ENCODE assay signal across 8 cellular contexts in the genomic region with DNA sequence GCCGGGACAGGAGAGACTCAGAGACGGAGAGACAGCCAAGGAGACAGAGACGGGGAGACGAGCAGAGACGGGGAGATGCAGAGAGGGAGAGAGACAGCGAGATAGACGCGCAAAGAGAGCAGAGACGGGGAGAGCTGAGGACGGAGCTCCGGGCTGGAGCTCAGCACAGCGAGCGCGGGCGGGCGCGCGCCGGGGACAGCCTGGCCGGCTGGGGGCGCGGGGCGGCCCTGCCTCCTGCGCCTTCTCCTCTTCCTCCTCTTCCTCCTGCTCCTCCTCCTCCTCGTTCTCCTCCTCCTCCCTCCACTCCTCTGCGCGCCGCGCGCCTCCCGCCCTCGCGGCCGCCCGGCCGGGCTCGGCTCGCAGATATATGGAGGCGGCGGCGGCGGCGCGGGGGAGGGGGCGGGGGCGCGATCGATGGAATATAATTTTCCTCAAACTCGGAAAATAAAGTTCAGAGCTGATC. TPM values are rescaled to one million over a fixed set of nuclear protein-coding genes. Genes with fewer than 3 reads are reported as not detected.
A peak's percentile ranks its signal among the peaks of the same experiment; 100 is the strongest.
DNase-seq lines count a peak whose midpoint lies in the region; ATAC-seq and TF ChIP-seq lines count a peak whose summit lies in the region.

Gene ERFL (minus strand): TSS at position 229 of the 463 bp plus-strand sequence. CDS start 15,530 bp downstream, outside the sequence.

- TF ChIP-seq CTCF in SK-N-SH (IDR thresholded peaks at IDR 0.05) (no peak), esophagus muscularis mucosa (IDR thresholded peaks at IDR 0.05) (no peak), prostate gland (IDR thresholded peaks at IDR 0.05) (no peak)

- H2AFZ ChIP-seq in SK-N-SH (ENCODE audit: low read depth): peak within 1 kb of the TSS; percentile 22; the same call in 1 of the 2 replicates

- CTCF ChIA-PET in SK-N-SH (lab: Yijun Ruan, JAX): interaction anchor here (0.6 to 1.9 kb wide), 2 partner anchors 55 to 717 kb away, joined by 3 to 8 read pairs; no protein-coding TSS in a partner anchor

- no peaks in the 10 kb centered on the region for H3K9me2 ChIP-seq in SK-N-SH

- intact Hi-C loops in Right ventricle myocardium superior (cut with DNase I): no loop called here
- intact Hi-C loops in Right ventricle myocardium inferior (cut with DNase I): no loop called here
- intact Hi-C loops in esophagus muscularis mucosa (cut with DNase I): no loop called here
- intact Hi-C loops in prostate gland (cut with DNase I): no loop called here

- H3K4me1 ChIP-seq in SK-N-SH (ENCODE audit: control insufficient read depth in 1 of 2, insufficient read depth in 2 of 2, low read depth in 1 of 2, low read length in 1 of 2) (peaks cover 0 to 14% of the 10 kb centered on the region in 2 experiments; a peak in 2 of 4 replicates), esophagus muscularis mucosa (peaks cover 17 to 32% (median 28%) of the 10 kb centered on the region in 4 donors), prostate gland (replicated peaks) (no peaks in the 10 kb centered on the region)

- H3K4me3 ChIP-seq in SK-N-SH (ENCODE audit: low read depth in 2 of 2, low read length in 1 of 2) (peak within 1 kb of the TSS; percentile 47 to 51), esophagus muscularis mucosa (peak within 1 kb of the TSS; percentile 39 to 58 (median 44)), prostate gland (peak within 1 kb of the TSS; percentile 31 to 39)

- H3K9ac ChIP-seq in SK-N-SH: no peak within 1 kb of the TSS

- H3F3A ChIP-seq in SK-N-SH (replicated peaks; ENCODE audit: insufficient read depth): no peaks in the 10 kb centered on the region

- no peaks in the 10 kb centered on the region for H4K20me1 ChIP-seq in SK-N-SH (ENCODE audit: insufficient read depth)

- WGBS in SK-N-SH (ENCODE audit: low lambda C conversion rate): 1% methylated on average over 47 of the region's 49 CpGs
- 1% methylated on average over 49 of the region's 49 CpGs for WGBS in esophagus muscularis mucosa
- under 1% methylated on average over 45 of the region's 49 CpGs for WGBS in prostate gland

- H3K27ac ChIP-seq in SK-N-SH (ENCODE audit: low read depth in 2 of 2, low read length in 1 of 2): no peak within 1 kb of the TSS
- H3K27ac ChIP-seq in esophagus muscularis mucosa (replicated peaks in 1 of 4): no peak within 1 kb of the TSS
- no peak within 1 kb of the TSS for H3K27ac ChIP-seq in prostate gland

- H3K79me2 ChIP-seq in SK-N-SH (ENCODE audit: insufficient read depth): no peaks in the 10 kb centered on the region

- peak; percentile 11 for ATAC-seq in Right ventricle myocardium superior (ENCODE audit: poor library complexity)
- no peak for ATAC-seq in Right ventricle myocardium inferior
- no peak for ATAC-seq in HG03280 (IDR thresholded peaks at IDR 0.05; ENCODE audit: unreplicated experiment)
- ATAC-seq in HG03135 (IDR thresholded peaks at IDR 0.05; ENCODE audit: unreplicated experiment): no peak

- H3K27me3 ChIP-seq in SK-N-SH (ENCODE audit: insufficient read depth) (peaks cover 24% of the 10 kb centered on the region), esophagus muscularis mucosa (peaks cover 5 to 100% (median 81%) of the 10 kb centered on the region in 4 donors), prostate gland (replicated peaks; ENCODE audit: insufficient read depth) (peaks cover 10% of the 10 kb centered on the region)

- H3K9me3 ChIP-seq in SK-N-SH (no peaks in the 10 kb centered on the region), esophagus muscularis mucosa (no peaks in the 10 kb centered on the region), prostate gland (no peaks in the 10 kb centered on the region)

- DNase-seq in Right ventricle myocardium superior (no peak), Right ventricle myocardium inferior (ENCODE audit: missing footprints) (no peak), SK-N-SH (peak; percentile 68), esophagus muscularis mucosa (ENCODE audit: extremely low spot score) (no peak), prostate gland (ENCODE audit: low spot score) (no peak), NCI-H2107 treated with DMSO at 0.1 percent for 48 hours (lab: John Stamatoyannopoulos, UW; ENCODE audit: unreplicated experiment) (no peak)

- POLR2A ChIA-PET in SK-N-SH (lab: Yijun Ruan, JAX): no interaction called here

- TF ChIP-seq RAD21 in SK-N-SH (IDR thresholded peaks at IDR 0.05; ENCODE audit: low read length): no peak

- TF ChIP-seq POLR2A in esophagus muscularis mucosa (IDR thresholded peaks at IDR 0.05; ENCODE audit: low read depth): no peak
- no peak for TF ChIP-seq POLR2A in prostate gland (IDR thresholded peaks at IDR 0.05)

- TF ChIP-seq EP300 in SK-N-SH (IDR thresholded peaks at IDR 0.05; ENCODE audit: borderline replicate concordance in 1 of 2, low read depth in 1 of 2, low read length in 1 of 2) (no peak), esophagus muscularis mucosa (IDR thresholded peaks at IDR 0.05) (no peak)

- H3K36me3 ChIP-seq in SK-N-SH (replicated peaks in 1 of 2; ENCODE audit: control insufficient read depth in 1 of 2, insufficient read depth in 2 of 2, low read length in 1 of 2) (no peaks in the 10 kb centered on the region), esophagus muscularis mucosa (no peaks in the 10 kb centered on the region), prostate gland (no peaks in the 10 kb centered on the region)

- peak within 1 kb of the TSS; percentile 93 for H3K4me2 ChIP-seq in SK-N-SH

TF ChIP-seq in SK-N-SH, 30 proteins besides CTCF, POLR2A, EP300 and RAD21:
- TF ChIP-seq, protein P1, sequence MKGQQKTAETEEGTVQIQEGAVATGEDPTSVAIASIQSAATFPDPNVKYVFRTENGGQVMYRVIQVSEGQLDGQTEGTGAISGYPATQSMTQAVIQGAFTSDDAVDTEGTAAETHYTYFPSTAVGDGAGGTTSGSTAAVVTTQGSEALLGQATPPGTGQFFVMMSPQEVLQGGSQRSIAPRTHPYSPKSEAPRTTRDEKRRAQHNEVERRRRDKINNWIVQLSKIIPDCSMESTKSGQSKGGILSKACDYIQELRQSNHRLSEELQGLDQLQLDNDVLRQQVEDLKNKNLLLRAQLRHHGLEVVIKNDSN (IDR thresholded peaks at IDR 0.05; ENCODE audit: borderline replicate concordance, low read depth): no peak
- no peak for TF ChIP-seq POLR2AphosphoS5 (IDR thresholded peaks at IDR 0.05; ENCODE audit: low read depth, low read length)
- no peak for TF ChIP-seq TEAD4 (IDR thresholded peaks at IDR 0.05; ENCODE audit: borderline replicate concordance, insufficient read depth)
- no peak for TF ChIP-seq FOSL2 (IDR thresholded peaks at IDR 0.05; ENCODE audit: borderline replicate concordance, low read depth)
- no peak for TF ChIP-seq GATA2 (CRISPR knock-in tag; IDR thresholded peaks at IDR 0.05)
- TF ChIP-seq, protein P2, sequence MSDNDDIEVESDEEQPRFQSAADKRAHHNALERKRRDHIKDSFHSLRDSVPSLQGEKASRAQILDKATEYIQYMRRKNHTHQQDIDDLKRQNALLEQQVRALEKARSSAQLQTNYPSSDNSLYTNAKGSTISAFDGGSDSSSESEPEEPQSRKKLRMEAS (IDR thresholded peaks at IDR 0.05; ENCODE audit: low read depth): no peak
- no peak for TF ChIP-seq RCOR1 (IDR thresholded peaks at IDR 0.05; ENCODE audit: low read length)
- TF ChIP-seq TCF12 (IDR thresholded peaks at IDR 0.05): no peak
- TF ChIP-seq FOXJ3 (CRISPR knock-in tag; IDR thresholded peaks at IDR 0.05): no peak
- TF ChIP-seq, protein P3, sequence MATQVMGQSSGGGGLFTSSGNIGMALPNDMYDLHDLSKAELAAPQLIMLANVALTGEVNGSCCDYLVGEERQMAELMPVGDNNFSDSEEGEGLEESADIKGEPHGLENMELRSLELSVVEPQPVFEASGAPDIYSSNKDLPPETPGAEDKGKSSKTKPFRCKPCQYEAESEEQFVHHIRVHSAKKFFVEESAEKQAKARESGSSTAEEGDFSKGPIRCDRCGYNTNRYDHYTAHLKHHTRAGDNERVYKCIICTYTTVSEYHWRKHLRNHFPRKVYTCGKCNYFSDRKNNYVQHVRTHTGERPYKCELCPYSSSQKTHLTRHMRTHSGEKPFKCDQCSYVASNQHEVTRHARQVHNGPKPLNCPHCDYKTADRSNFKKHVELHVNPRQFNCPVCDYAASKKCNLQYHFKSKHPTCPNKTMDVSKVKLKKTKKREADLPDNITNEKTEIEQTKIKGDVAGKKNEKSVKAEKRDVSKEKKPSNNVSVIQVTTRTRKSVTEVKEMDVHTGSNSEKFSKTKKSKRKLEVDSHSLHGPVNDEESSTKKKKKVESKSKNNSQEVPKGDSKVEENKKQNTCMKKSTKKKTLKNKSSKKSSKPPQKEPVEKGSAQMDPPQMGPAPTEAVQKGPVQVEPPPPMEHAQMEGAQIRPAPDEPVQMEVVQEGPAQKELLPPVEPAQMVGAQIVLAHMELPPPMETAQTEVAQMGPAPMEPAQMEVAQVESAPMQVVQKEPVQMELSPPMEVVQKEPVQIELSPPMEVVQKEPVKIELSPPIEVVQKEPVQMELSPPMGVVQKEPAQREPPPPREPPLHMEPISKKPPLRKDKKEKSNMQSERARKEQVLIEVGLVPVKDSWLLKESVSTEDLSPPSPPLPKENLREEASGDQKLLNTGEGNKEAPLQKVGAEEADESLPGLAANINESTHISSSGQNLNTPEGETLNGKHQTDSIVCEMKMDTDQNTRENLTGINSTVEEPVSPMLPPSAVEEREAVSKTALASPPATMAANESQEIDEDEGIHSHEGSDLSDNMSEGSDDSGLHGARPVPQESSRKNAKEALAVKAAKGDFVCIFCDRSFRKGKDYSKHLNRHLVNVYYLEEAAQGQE (IDR thresholded peaks at IDR 0.05; ENCODE audit: low read depth, low read length): no peak
- TF ChIP-seq EZH2phosphoT487 (IDR thresholded peaks at IDR 0.05; ENCODE audit: borderline replicate concordance, low read depth): no peak
- no peak for TF ChIP-seq JUND (IDR thresholded peaks at IDR 0.05)
- TF ChIP-seq ELF1 (IDR thresholded peaks at IDR 0.05): no peak
- TF ChIP-seq, protein P4, sequence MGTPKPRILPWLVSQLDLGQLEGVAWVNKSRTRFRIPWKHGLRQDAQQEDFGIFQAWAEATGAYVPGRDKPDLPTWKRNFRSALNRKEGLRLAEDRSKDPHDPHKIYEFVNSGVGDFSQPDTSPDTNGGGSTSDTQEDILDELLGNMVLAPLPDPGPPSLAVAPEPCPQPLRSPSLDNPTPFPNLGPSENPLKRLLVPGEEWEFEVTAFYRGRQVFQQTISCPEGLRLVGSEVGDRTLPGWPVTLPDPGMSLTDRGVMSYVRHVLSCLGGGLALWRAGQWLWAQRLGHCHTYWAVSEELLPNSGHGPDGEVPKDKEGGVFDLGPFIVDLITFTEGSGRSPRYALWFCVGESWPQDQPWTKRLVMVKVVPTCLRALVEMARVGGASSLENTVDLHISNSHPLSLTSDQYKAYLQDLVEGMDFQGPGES (IDR thresholded peaks at IDR 0.05; ENCODE audit: low read depth, low read length): no peak
- TF ChIP-seq SMC3 (IDR thresholded peaks at IDR 0.05; ENCODE audit: low read depth, low read length): no peak

RNA-seq across cellular contexts. Expression of gene ERFL, which starts in this region (rescaled TPM):
- total RNA-seq in Right ventricle myocardium superior: not detected
- not detected for total RNA-seq in Right ventricle myocardium inferior
- 0.03 and 0.07 TPM in 2 replicates for polyA plus RNA-seq in SK-N-SH (2012; rRNA removed)
- 0.08 TPM in 1 of 2 replicates, not detected in the other for polyA plus RNA-seq in SK-N-SH (2012; cell fraction: cytosol; rRNA removed)
- polyA plus RNA-seq in SK-N-SH (2012; cell fraction: nucleus; rRNA removed): 0.40 and 0.41 TPM in 2 replicates
- total RNA-seq in esophagus muscularis mucosa: under 1 TPM in 3 of 4 donors, not detected in 1; 0.32 to 0.42 (median 0.33) TPM
- 1 to 10 TPM in 1 of 2 donors, under 1 TPM in 1; 0.36 to 1.9 TPM for total RNA-seq in prostate gland

Comparison
In these comparisons a context has a peak if more than half of its experiments do, and no peak if none do; other contexts are left out.
1. Peak in ATAC-seq in Right ventricle myocardium superior; RNA of the gene not detected or under 1 TPM.
2. Peak in DNase-seq, H3K4me3 ChIP-seq and H3K4me2 ChIP-seq in SK-N-SH; RNA of the gene not detected or under 1 TPM.